Comparison of ENCODE assay signal across 1 cellular context in the genomic region with DNA sequence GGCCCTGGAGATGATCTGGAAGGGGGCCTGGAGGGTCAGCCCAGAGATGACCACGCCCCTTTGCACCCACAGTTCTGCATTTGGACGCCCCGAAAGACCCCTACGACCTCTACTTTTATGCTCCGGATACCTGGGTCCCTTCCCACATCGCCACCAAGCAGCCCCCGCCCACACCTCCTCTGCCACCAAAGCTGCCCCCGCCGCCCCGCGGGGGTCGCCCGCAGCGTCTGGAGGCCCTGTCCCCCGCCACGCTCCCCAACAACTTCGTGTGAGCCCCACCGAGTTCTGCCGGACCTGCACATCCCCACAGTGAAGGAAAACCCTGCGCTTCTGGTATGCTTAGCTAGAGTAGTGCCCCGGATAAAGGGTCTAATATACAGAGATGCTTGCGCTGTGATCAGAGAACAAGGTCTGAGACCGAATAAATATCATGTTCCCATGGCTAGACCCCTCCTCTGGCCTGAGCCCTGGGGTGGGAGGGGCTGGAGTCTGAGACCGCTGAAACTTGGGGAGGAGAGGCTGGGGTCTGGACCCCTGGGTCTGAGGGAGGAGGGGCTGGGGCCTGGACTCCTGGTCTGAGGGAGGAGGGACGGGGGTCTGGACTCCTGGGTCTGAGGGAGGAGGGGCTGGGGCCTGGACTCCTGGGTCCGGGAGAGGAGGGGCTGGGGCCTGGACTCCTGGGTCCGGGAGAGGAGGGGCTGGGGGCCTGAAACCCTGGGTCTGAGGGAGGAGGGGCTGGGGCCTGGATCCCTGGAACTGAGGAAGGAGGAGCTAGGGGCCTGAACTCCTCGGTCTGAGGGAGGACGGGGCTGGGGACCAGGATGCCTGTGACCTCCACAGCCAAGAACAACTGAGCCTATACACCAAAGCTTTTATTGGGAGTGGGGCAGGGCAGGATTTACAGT.
TF ChIP-seq lines count a peak whose summit lies in the region.

No MANE protein-coding gene starts in this region.

TF ChIP-seq in GM23338, 12 proteins besides CTCF, POLR2A, EP300 and RAD21 (continued from another document):
- TF ChIP-seq, protein P1, sequence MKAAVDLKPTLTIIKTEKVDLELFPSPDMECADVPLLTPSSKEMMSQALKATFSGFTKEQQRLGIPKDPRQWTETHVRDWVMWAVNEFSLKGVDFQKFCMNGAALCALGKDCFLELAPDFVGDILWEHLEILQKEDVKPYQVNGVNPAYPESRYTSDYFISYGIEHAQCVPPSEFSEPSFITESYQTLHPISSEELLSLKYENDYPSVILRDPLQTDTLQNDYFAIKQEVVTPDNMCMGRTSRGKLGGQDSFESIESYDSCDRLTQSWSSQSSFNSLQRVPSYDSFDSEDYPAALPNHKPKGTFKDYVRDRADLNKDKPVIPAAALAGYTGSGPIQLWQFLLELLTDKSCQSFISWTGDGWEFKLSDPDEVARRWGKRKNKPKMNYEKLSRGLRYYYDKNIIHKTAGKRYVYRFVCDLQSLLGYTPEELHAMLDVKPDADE (IDR thresholded peaks at IDR 0.05): no peak
- TF ChIP-seq STAT1 (IDR thresholded peaks at IDR 0.05; ENCODE audit: unreplicated experiment): no peak
- TF ChIP-seq, protein P2, sequence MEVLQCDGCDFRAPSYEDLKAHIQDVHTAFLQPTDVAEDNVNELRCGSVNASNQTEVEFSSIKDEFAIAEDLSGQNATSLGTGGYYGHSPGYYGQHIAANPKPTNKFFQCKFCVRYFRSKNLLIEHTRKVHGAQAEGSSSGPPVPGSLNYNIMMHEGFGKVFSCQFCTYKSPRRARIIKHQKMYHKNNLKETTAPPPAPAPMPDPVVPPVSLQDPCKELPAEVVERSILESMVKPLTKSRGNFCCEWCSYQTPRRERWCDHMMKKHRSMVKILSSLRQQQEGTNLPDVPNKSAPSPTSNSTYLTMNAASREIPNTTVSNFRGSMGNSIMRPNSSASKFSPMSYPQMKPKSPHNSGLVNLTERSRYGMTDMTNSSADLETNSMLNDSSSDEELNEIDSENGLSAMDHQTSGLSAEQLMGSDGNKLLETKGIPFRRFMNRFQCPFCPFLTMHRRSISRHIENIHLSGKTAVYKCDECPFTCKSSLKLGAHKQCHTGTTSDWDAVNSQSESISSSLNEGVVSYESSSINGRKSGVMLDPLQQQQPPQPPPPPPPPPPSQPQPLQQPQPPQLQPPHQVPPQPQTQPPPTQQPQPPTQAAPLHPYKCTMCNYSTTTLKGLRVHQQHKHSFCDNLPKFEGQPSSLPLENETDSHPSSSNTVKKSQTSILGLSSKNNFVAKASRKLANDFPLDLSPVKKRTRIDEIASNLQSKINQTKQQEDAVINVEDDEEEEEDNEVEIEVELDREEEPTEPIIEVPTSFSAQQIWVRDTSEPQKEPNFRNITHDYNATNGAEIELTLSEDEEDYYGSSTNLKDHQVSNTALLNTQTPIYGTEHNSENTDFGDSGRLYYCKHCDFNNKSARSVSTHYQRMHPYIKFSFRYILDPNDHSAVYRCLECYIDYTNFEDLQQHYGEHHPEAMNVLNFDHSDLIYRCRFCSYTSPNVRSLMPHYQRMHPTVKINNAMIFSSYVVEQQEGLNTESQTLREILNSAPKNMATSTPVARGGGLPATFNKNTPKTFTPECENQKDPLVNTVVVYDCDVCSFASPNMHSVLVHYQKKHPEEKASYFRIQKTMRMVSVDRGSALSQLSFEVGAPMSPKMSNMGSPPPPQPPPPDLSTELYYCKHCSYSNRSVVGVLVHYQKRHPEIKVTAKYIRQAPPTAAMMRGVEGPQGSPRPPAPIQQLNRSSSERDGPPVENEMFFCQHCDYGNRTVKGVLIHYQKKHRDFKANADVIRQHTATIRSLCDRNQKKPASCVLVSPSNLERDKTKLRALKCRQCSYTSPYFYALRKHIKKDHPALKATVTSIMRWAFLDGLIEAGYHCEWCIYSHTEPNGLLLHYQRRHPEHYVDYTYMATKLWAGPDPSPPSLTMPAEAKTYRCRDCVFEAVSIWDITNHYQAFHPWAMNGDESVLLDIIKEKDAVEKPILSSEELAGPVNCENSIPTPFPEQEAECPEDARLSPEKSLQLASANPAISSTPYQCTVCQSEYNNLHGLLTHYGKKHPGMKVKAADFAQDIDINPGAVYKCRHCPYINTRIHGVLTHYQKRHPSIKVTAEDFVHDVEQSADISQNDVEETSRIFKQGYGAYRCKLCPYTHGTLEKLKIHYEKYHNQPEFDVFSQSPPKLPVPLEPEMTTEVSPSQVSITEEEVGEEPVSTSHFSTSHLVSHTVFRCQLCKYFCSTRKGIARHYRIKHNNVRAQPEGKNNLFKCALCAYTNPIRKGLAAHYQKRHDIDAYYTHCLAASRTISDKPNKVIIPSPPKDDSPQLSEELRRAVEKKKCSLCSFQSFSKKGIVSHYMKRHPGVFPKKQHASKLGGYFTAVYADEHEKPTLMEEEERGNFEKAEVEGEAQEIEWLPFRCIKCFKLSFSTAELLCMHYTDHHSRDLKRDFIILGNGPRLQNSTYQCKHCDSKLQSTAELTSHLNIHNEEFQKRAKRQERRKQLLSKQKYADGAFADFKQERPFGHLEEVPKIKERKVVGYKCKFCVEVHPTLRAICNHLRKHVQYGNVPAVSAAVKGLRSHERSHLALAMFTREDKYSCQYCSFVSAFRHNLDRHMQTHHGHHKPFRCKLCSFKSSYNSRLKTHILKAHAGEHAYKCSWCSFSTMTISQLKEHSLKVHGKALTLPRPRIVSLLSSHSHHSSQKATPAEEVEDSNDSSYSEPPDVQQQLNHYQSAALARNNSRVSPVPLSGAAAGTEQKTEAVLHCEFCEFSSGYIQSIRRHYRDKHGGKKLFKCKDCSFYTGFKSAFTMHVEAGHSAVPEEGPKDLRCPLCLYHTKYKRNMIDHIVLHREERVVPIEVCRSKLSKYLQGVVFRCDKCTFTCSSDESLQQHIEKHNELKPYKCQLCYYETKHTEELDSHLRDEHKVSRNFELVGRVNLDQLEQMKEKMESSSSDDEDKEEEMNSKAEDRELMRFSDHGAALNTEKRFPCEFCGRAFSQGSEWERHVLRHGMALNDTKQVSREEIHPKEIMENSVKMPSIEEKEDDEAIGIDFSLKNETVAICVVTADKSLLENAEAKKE (CRISPR knock-in tag; IDR thresholded peaks at IDR 0.05): no peak
